In the genomic region with DNA sequence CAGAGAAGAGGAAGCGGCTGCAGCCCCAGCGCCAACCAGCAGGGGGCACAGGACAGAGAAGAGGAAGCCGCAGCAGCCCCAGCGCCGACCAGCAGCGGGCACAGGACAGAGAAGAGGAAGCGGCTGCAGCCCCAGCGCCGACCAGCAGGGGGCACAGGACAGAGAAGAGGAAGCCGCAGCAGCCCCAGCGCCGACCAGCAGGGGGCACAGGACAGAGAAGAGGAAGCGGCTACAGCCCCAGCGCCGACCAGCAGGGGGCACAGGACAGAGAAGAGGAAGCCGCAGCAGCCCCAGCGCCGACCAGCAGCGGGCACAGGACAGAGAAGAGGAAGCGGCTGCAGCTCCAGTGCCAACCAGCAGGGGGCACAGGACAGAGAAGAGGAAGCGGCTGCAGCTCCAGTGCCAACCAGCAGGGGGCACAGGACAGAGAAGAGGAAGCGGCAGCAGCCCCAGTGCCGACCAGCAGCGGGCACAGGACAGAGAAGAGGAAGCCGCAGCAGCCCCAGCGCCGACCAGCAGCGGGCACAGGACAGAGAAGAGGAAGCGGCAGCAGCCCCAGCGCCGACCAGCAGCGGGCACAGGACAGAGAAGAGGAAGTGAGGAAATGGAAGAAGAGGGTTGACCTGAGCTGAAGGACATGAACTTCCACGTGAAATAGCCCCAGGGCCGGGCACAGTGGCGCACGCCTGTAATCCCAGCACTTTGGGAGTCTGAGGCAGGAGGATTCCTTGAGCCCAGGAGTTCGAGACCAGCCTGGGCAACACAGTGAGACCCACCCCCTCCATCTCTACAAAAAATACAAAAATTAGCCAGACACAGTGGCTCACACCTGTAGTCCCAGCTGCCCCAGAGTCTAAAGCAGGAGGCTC, we compare ENCODE assay signal across 10 cellular contexts. TPM values are rescaled to one million over a fixed set of nuclear protein-coding genes. Genes with fewer than 3 reads are reported as not detected.
DNase-seq lines count a peak whose midpoint lies in the region; ATAC-seq and TF ChIP-seq lines count a peak whose summit lies in the region.
"Not testable (repeated sequence)": the region's sequence is repeated elsewhere in the genome, so short reads cannot be mapped to it uniquely, and the experiment has no call there.
"Had no signal": no experiment of that assay in that cellular context is flagged by ENCODE, and none has a peak within 500 bp of the region (broad histone marks: within the 10 kb centered on the region; RNA-seq: fewer than 3 reads in every experiment).

No MANE protein-coding gene starts in this region.

- 0 out of 2 replicates have a peak, but pooled peaks have one; percentile 16 for TF ChIP-seq RAD21 in HCT116 (IDR thresholded peaks at IDR 0.05; ENCODE audit: low read depth)

- not testable (repeated sequence) for H3K9ac ChIP-seq in HCT116 (ENCODE audit: low read length)

- not testable (repeated sequence) for H2AFZ ChIP-seq in HCT116 (ENCODE audit: low read depth, low read length, poor library complexity, severe bottlenecking)

- H3K9me3 Mint-ChIP-seq in CD4-positive, alpha-beta memory T cell: peaks cover 0 to 11% (median 3%) of the 10 kb centered on the region in 8 donors
- H3K9me3 Mint-ChIP-seq in neural crest cell; stimulated activated effector memory CD8-positive, alpha-beta T cell treated with anti-CD3 and anti-CD28 coated beads, Interleukin-12 subunit alpha, Interleukin-12 subunit beta, amount 100 ng/mL, for 72 hours: not testable (repeated sequence)

- BruUV-seq in HCT116 (replicated peaks; lab: Mats Ljungman, UMichigan): not testable (repeated sequence)

- DNase-seq in CD4-positive, alpha-beta memory T cell: peak in 4 of 5 donors; percentile 28 to 67 (median 55)
- not testable (repeated sequence) for DNase-seq in HCT116 (ENCODE audit: low read depth, low spot score); astrocyte of the cerebellum (ENCODE audit: low read depth); neural crest cell (ENCODE audit: low read depth, low spot score)
- DNase-seq in OCI-M1 (lab: John Stamatoyannopoulos, UW) (peak; percentile 1), Right ventricle myocardium superior (peak; percentile 57)
- peak; percentile 90 to 92 for DNase-seq in activated CD4-positive, alpha-beta T cell treated with anti-CD3 and anti-CD28 coated beads, Interleukin-2, amount 50 U/mL, for 48 hours
- DNase-seq in stimulated activated effector memory CD8-positive, alpha-beta T cell treated with anti-CD3 and anti-CD28 coated beads, Interleukin-12 subunit alpha, Interleukin-12 subunit beta, amount 100 ng/mL, for 72 hours (ENCODE audit: low spot score in 2 of 2): peak; percentile 70 to 99

- not testable (repeated sequence) for H4K20me1 ChIP-seq in HCT116 (ENCODE audit: insufficient read depth)

- not testable (repeated sequence) for H3K4me3 Mint-ChIP-seq in CD4-positive, alpha-beta memory T cell; neural crest cell
- peak overlapping the region; percentile 14 for H3K4me3 Mint-ChIP-seq in stimulated activated effector memory CD8-positive, alpha-beta T cell treated with anti-CD3 and anti-CD28 coated beads, Interleukin-12 subunit alpha, Interleukin-12 subunit beta, amount 100 ng/mL, for 72 hours

- CTCF ChIA-PET in CD4-positive, alpha-beta memory T cell (lab: Charles Lee; ENCODE audit: partially characterized antibody): interaction anchor here (0.7 kb wide), 1 partner anchor 13 kb away, joined by 3 read pairs; no protein-coding TSS in a partner anchor
- CTCF ChIA-PET in HCT116 (lab: Charles Lee): not testable (repeated sequence)

- in situ Hi-C loops in astrocyte of the cerebellum (cut with HindIII; ENCODE audit: low sequenced_read_pairs): not testable (repeated sequence)

- H3K27ac Mint-ChIP-seq in CD4-positive, alpha-beta memory T cell: peak overlapping the region in 1 of 7 donors; percentile 29
- not testable (repeated sequence) for H3K27ac Mint-ChIP-seq in neural crest cell (ENCODE audit: unreplicated experiment); stimulated activated effector memory CD8-positive, alpha-beta T cell treated with anti-CD3 and anti-CD28 coated beads, Interleukin-12 subunit alpha, Interleukin-12 subunit beta, amount 100 ng/mL, for 72 hours

- H3K79me2 ChIP-seq in HCT116 (ENCODE audit: insufficient read depth, low read length): not testable (repeated sequence)

- H3K9me2 ChIP-seq in HCT116 (ENCODE audit: insufficient read depth): not testable (repeated sequence)

- TF ChIP-seq POLR2A in HCT116 (IDR thresholded peaks at IDR 0.05; ENCODE audit: borderline replicate concordance, extremely low read depth, insufficient read depth, insufficient read length): not testable (repeated sequence)

- ATAC-seq in HCT116; Right ventricle myocardium superior (ENCODE audit: poor library complexity); stimulated activated effector memory CD8-positive, alpha-beta T cell treated with anti-CD3 and anti-CD28 coated beads, Interleukin-12 subunit alpha, Interleukin-12 subunit beta, amount 100 ng/mL, for 72 hours: not testable (repeated sequence)

- H3K27ac ChIP-seq in CD4-positive, alpha-beta memory T cell (ENCODE audit: low read depth, low read length); HCT116 (ENCODE audit: low read depth, low read length): not testable (repeated sequence)

- not testable (repeated sequence) for H3K36me3 ChIP-seq in CD4-positive, alpha-beta memory T cell (ENCODE audit: insufficient read depth, low read length); HCT116 (ENCODE audit: control insufficient read depth in 1 of 2, insufficient read depth in 2 of 2, low read length in 2 of 2)

- not testable (repeated sequence) for H3K9me3 ChIP-seq in CD4-positive, alpha-beta memory T cell (ENCODE audit: control insufficient read depth in 1 of 2, low read length in 2 of 2)
- peaks cover 23 to 31% of the 10 kb centered on the region in 2 experiments; a peak in 2 of 4 replicates for H3K9me3 ChIP-seq in HCT116 (ENCODE audit: control insufficient read depth in 1 of 2, insufficient read depth in 1 of 2, low read depth in 1 of 2, low read length in 2 of 2)

- not testable (repeated sequence) for H3K4me1 Mint-ChIP-seq in CD4-positive, alpha-beta memory T cell; neural crest cell
- peaks cover 23% of the 10 kb centered on the region for H3K4me1 Mint-ChIP-seq in stimulated activated effector memory CD8-positive, alpha-beta T cell treated with anti-CD3 and anti-CD28 coated beads, Interleukin-12 subunit alpha, Interleukin-12 subunit beta, amount 100 ng/mL, for 72 hours

- not testable (repeated sequence) for H3K4me1 ChIP-seq in CD4-positive, alpha-beta memory T cell (ENCODE audit: insufficient read depth, low read length); HCT116 (ENCODE audit: control insufficient read depth in 1 of 2, insufficient read depth in 2 of 2, low read length in 2 of 2)

- RAD21 ChIA-PET in HCT116 (lab: Charles Lee; ENCODE audit: low non-redundant PET in 1 of 2, low total read pairs in 2 of 2, uncharacterized antibody in 2 of 2, unreplicated experiment in 2 of 2): not testable (repeated sequence)

- H3K4me2 ChIP-seq in HCT116 (ENCODE audit: low read length): not testable (repeated sequence)

- not testable (repeated sequence) for H3K27me3 Mint-ChIP-seq in CD4-positive, alpha-beta memory T cell
- peaks cover 16% of the 10 kb centered on the region for H3K27me3 Mint-ChIP-seq in neural crest cell (ENCODE audit: low read depth)

- H3K36me3 Mint-ChIP-seq in CD4-positive, alpha-beta memory T cell: not testable (repeated sequence)
- H3K36me3 Mint-ChIP-seq in neural crest cell (ENCODE audit: low read depth): peaks cover 14% of the 10 kb centered on the region
- peaks cover 12% of the 10 kb centered on the region for H3K36me3 Mint-ChIP-seq in stimulated activated effector memory CD8-positive, alpha-beta T cell treated with anti-CD3 and anti-CD28 coated beads, Interleukin-12 subunit alpha, Interleukin-12 subunit beta, amount 100 ng/mL, for 72 hours

- intact Hi-C loops in CD4-positive, alpha-beta memory T cell (cut with micrococcal nuclease); HCT116 (cut with micrococcal nuclease); Right ventricle myocardium superior (cut with DNase I): not testable (repeated sequence)

- POLR2A ChIA-PET in CD4-positive, alpha-beta memory T cell (lab: Charles Lee; ENCODE audit: partially characterized antibody); HCT116 (lab: Charles Lee): not testable (repeated sequence)

- H3K4me3 ChIP-seq in CD4-positive, alpha-beta memory T cell (ENCODE audit: low read length in 2 of 2); HCT116 (replicated peaks in 1 of 2; ENCODE audit: low read depth in 1 of 2, low read length in 2 of 2); astrocyte of the cerebellum (ENCODE audit: low read depth, low read length): not testable (repeated sequence)

- TF ChIP-seq CTCF in HCT116 (IDR thresholded peaks at IDR 0.05 in 2 of 3, conservative IDR thresholded peaks at IDR 0.05 in 1 of 3; ENCODE audit: borderline replicate concordance in 1 of 3, insufficient read depth in 1 of 3, low read depth in 2 of 3, low read length in 2 of 3) (peak; percentile 28 to 93 (median 48)), astrocyte of the cerebellum (IDR thresholded peaks at IDR 0.05; ENCODE audit: low read depth, low read length, missing control alignments) (peak; percentile 40), neural crest cell (conservative IDR thresholded peaks at IDR 0.05) (peak; percentile 52)

- not testable (repeated sequence) for H3K27me3 ChIP-seq in CD4-positive, alpha-beta memory T cell (ENCODE audit: insufficient read depth, low read length); HCT116 (ENCODE audit: insufficient read depth, low read length)

RNA-seq across cellular contexts. Expression of a gene that starts 26.3 kb away (rescaled TPM):
- not detected for total RNA-seq in CD4-positive, alpha-beta memory T cell
- not detected for polyA plus RNA-seq in CD4-positive, alpha-beta memory T cell
- total RNA-seq in HCT116 (2021; ENCODE audit: unreplicated experiment) (not detected), Right ventricle myocardium superior (not detected), neural crest cell (not detected in 2 replicates)
- not detected in 2 replicates for polyA plus RNA-seq in HCT116 (2012)
- total RNA-seq: frontal cortex, LHCN-M2 had no signal
